12 cellular contexts compared by ENCODE assay signal in genomic region chr3:97712919-97713318, GRCh38.
"Had no signal": no experiment of that assay in that cellular context is flagged by ENCODE, and none has a peak within 500 bp of the region (broad histone marks: within the 10 kb centered on the region; RNA-seq: fewer than 3 reads in every experiment).

No MANE protein-coding gene starts in this region.

- H3K27ac ChIP-seq: epithelial cell of prostate, gastroesophageal sphincter, ovary, tibial nerve had no signal

- H3K36me3 ChIP-seq: gastroesophageal sphincter, ovary, tibial nerve had no signal

- DNase-seq: activated effector memory CD4-positive, alpha-beta T cell treated with Interleukin-2 at 50 U/mL for 16 hours; activated T-cell treated with anti-CD3 and anti-CD28 coated beads, Interleukin-2, amount 50 U/mL, for 24 hours; amygdala; effector memory CD8-positive, alpha-beta T cell; ovary had no signal

- H3K9me3 ChIP-seq: gastroesophageal sphincter, ovary, tibial nerve had no signal

- H3K4me1 Mint-ChIP-seq: activated naive CD4-positive, alpha-beta T cell treated with anti-CD3 and anti-CD28 coated beads, Interleukin-2, amount 50 U/mL, for 24 hours had no signal

- H3K27ac Mint-ChIP-seq: activated naive CD4-positive, alpha-beta T cell treated with anti-CD3 and anti-CD28 coated beads, Interleukin-2, amount 50 U/mL, for 24 hours; activated T-cell treated with anti-CD3 and anti-CD28 coated beads, Interleukin-2, amount 50 U/mL, for 24 hours; brain; effector memory CD8-positive, alpha-beta T cell had no signal

- ATAC-seq: activated CD4-positive, CD25-positive, alpha-beta regulatory T cell treated with anti-CD3 and anti-CD28 coated beads, Interleukin-2, amount 50 U/mL, for 24 hours; effector memory CD8-positive, alpha-beta T cell; gastroesophageal sphincter had no signal

- H3K27me3 ChIP-seq: gastroesophageal sphincter, ovary, tibial nerve had no signal

- H3K4me3 Mint-ChIP-seq: activated naive CD4-positive, alpha-beta T cell treated with anti-CD3 and anti-CD28 coated beads, Interleukin-2, amount 50 U/mL, for 24 hours; activated T-cell treated with anti-CD3 and anti-CD28 coated beads, Interleukin-2, amount 50 U/mL, for 24 hours; brain; effector memory CD8-positive, alpha-beta T cell; neural crest cell had no signal

- H3K4me1 ChIP-seq: gastroesophageal sphincter, tibial nerve had no signal

- H3K9me3 Mint-ChIP-seq: activated naive CD4-positive, alpha-beta T cell treated with anti-CD3 and anti-CD28 coated beads, Interleukin-2, amount 50 U/mL, for 24 hours; activated T-cell treated with anti-CD3 and anti-CD28 coated beads, Interleukin-2, amount 50 U/mL, for 24 hours; effector memory CD8-positive, alpha-beta T cell had no signal

- H3K4me3 ChIP-seq: gastroesophageal sphincter, ovary, tibial nerve had no signal

- H3K36me3 Mint-ChIP-seq: activated naive CD4-positive, alpha-beta T cell treated with anti-CD3 and anti-CD28 coated beads, Interleukin-2, amount 50 U/mL, for 24 hours; brain had no signal
